Comparison of ENCODE assay signal across 29 cellular contexts in genomic region chr2:128467321-128467901, GRCh38.
DNase-seq lines count a peak whose midpoint lies in the region; ATAC-seq and TF ChIP-seq lines count a peak whose summit lies in the region.
"Had no signal": no experiment of that assay in that cellular context is flagged by ENCODE, and none has a peak within 500 bp of the region (broad histone marks: within the 10 kb centered on the region; RNA-seq: fewer than 3 reads in every experiment).

No MANE protein-coding gene starts in this region.

- no peaks in the 10 kb centered on the region for H3K4me1 Mint-ChIP-seq in osteocyte (ENCODE audit: unreplicated experiment)

- H3K27ac ChIP-seq in BLaER1 treated with 17β-estradiol and CSF1 and Interleukin-3, amounts not matched to agents 10 nM and 100 nM: no peak overlapping the region
- H3K27ac ChIP-seq in right cardiac atrium (ENCODE audit: low read length): peak overlapping the region; percentile 50
- H3K27ac ChIP-seq: A549, parathyroid adenoma, thyroid gland, WERI-Rb-1 had no signal

- ATAC-seq in right cardiac atrium: peak; percentile 70 to 79
- ATAC-seq: A549; activated naive CD4-positive, alpha-beta T cell treated with anti-CD3 and anti-CD28 coated beads, Interleukin-2, amount 50 U/mL, for 72 hours; left colon; naive thymus-derived CD4-positive, alpha-beta T cell had no signal

- H4K20me1 ChIP-seq in BLaER1 treated with 17β-estradiol and CSF1 and Interleukin-3, amounts not matched to agents 10 nM and 100 nM: no peaks in the 10 kb centered on the region

- H3K9me3 Mint-ChIP-seq in osteocyte (ENCODE audit: unreplicated experiment): peaks cover 7% of the 10 kb centered on the region

- no peaks in the 10 kb centered on the region for H3K27me3 ChIP-seq in BLaER1 treated with 17β-estradiol and CSF1 and Interleukin-3, amounts not matched to agents 10 nM and 100 nM
- H3K27me3 ChIP-seq in right cardiac atrium (ENCODE audit: control insufficient read depth, insufficient read depth): no peaks in the 10 kb centered on the region
- H3K27me3 ChIP-seq: sigmoid colon, thyroid gland had no signal

- no peaks in the 10 kb centered on the region for H3K27me3 Mint-ChIP-seq in osteocyte (ENCODE audit: unreplicated experiment)

- no peak overlapping the region for H3K27ac Mint-ChIP-seq in osteocyte (ENCODE audit: unreplicated experiment)
- H3K27ac Mint-ChIP-seq: activated naive CD4-positive, alpha-beta T cell treated with anti-CD3 and anti-CD28 coated beads, Interleukin-2, amount 50 U/mL, for 72 hours; activated T-helper 2 cell treated with anti-CD3 and anti-CD28 coated beads, Interferon-gamma antibody, Interleukin-2, Interleukin-4, amounts not matched to agents 10 μg/mL and 5 μg/mL and 100 μg/mL, durations not matched to agents 14 hours and 24 hours and 36 hours; naive thymus-derived CD4-positive, alpha-beta T cell had no signal

- intact Hi-C loops in right cardiac atrium (cut with DNase I): loop anchor here in 1 of 4 donors (5.0 kb wide), 1 partner anchor 45 kb away; no protein-coding TSS in a partner anchor

- peaks cover 28 to 65% (median 56%) of the 10 kb centered on the region in 11 experiments; a peak in 21 of 22 replicates for H3K36me3 ChIP-seq in BLaER1 treated with 17β-estradiol and CSF1 and Interleukin-3, amounts not matched to agents 10 nM and 100 nM
- H3K36me3 ChIP-seq: sigmoid colon, thyroid gland, WERI-Rb-1 had no signal

- H3K9ac ChIP-seq in BLaER1 treated with 17β-estradiol and CSF1 and Interleukin-3, amounts not matched to agents 10 nM and 100 nM: no peak overlapping the region
- H3K9ac ChIP-seq: parathyroid adenoma had no signal

- no peak overlapping the region for H3K4me3 Mint-ChIP-seq in osteocyte (ENCODE audit: unreplicated experiment)
- H3K4me3 Mint-ChIP-seq: naive thymus-derived CD4-positive, alpha-beta T cell had no signal

- DNase-seq in ecto neural progenitor cell (ENCODE audit: low spot score) (peak; percentile 34), right cardiac atrium (peak in 2 of 3 donors; percentile 75 to 77), osteocyte (ENCODE audit: extremely low spot score, unreplicated experiment) (peak; percentile 75), SKM-1 (lab: John Stamatoyannopoulos, UW; ENCODE audit: unreplicated experiment) (no peak), cerebellum (ENCODE audit: low spot score) (no peak), NCI-H510A (lab: John Stamatoyannopoulos, UW) (no peak), germinal center (ENCODE audit: low spot score) (no peak)
- DNase-seq: activated CD4-positive, alpha-beta T cell treated with anti-CD3 and anti-CD28 coated beads, Interleukin-2, amount 50 U/mL, for 1 hour; anterior cingulate cortex; dermis blood vessel endothelial cell; GF-D8; GOT3; Karpas-422; left colon; mesendoderm; naive thymus-derived CD4-positive, alpha-beta T cell; NCI-H187 treated with DMSO at 0.1 percent for 48 hours; NCI-H2227 treated with DMSO at 0.1 percent for 48 hours; NCI-H774; RPMI8226; sigmoid colon; stimulated activated naive CD4-positive, alpha-beta T cell treated with Interleukin-2 at 50 U/mL for 16 hours; thyroid gland; WERI-Rb-1 had no signal

- peaks cover 2% of the 10 kb centered on the region for H3K36me3 Mint-ChIP-seq in osteocyte (ENCODE audit: unreplicated experiment)

- WGBS in right cardiac atrium: 70% methylated on average over 8 of the region's 8 CpGs

- H3K9me3 ChIP-seq in BLaER1 treated with 17β-estradiol and CSF1 and Interleukin-3, amounts not matched to agents 10 nM and 100 nM (replicated peaks in 1 of 11): peaks cover 67 to 92% (median 83%) of the 10 kb centered on the region in 11 experiments
- peaks cover 4% of the 10 kb centered on the region for H3K9me3 ChIP-seq in right cardiac atrium (ENCODE audit: control insufficient read depth, low read length)
- H3K9me3 ChIP-seq: thyroid gland had no signal

- no peak for TF ChIP-seq CTCF in osteocyte (IDR thresholded peaks at IDR 0.05)

- peaks cover 4 to 8% (median 7%) of the 10 kb centered on the region in 10 experiments for H3K4me1 ChIP-seq in BLaER1 treated with 17β-estradiol and CSF1 and Interleukin-3, amounts not matched to agents 10 nM and 100 nM
- no peaks in the 10 kb centered on the region for H3K4me1 ChIP-seq in right cardiac atrium (ENCODE audit: control insufficient read depth, insufficient read depth, low read length)
- H3K4me1 ChIP-seq: A549, parathyroid adenoma, thyroid gland had no signal

- peak overlapping the region in 7 of 10 experiments; percentile 7 to 47 (median 23); a peak in 9 of 20 replicates for H3K4me3 ChIP-seq in BLaER1 treated with 17β-estradiol and CSF1 and Interleukin-3, amounts not matched to agents 10 nM and 100 nM
- no peak overlapping the region for H3K4me3 ChIP-seq in right cardiac atrium (ENCODE audit: low read length)
- H3K4me3 ChIP-seq: A549, sigmoid colon, thyroid gland had no signal

- no peak overlapping the region for H3K4me2 ChIP-seq in BLaER1 treated with 17β-estradiol and CSF1 and Interleukin-3, amounts not matched to agents 10 nM and 100 nM
- H3K4me2 ChIP-seq: A549 had no signal

Comparison
In these comparisons a context has a peak if more than half of its experiments do, and no peak if none do; other contexts are left out.
1. DNase-seq: peak in ecto neural progenitor cell (single experiment), right cardiac atrium (2 of 3) and osteocyte (single experiment); none in SKM-1 (single experiment), cerebellum (single experiment), NCI-H510A (single experiment) and germinal center (single experiment).